ENCODE assay signal across 1 cellular context in genomic region chr18:22493255-22493654, GRCh38.
A peak's percentile ranks its signal among the peaks of the same experiment; 100 is the strongest.
TF ChIP-seq lines count a peak whose summit lies in the region.

No MANE protein-coding gene starts in this region.

TF ChIP-seq in HEK293, 187 proteins besides CTCF, POLR2A, EP300 and RAD21 (continued from another document and continues in another):
- TF ChIP-seq ATF2 (tag by site-specific recombination; IDR thresholded peaks at IDR 0.05; ENCODE audit: low read depth), result 0 out of 2 replicates have a peak, but pooled peaks have one; percentile 7
- no peak for TF ChIP-seq ZNF747 (tag by site-specific recombination; IDR thresholded peaks at IDR 0.05)
- TF ChIP-seq SCRT2 (tag by site-specific recombination; IDR thresholded peaks at IDR 0.05), result no peak
- TF ChIP-seq ZNF513 (tag by site-specific recombination; IDR thresholded peaks at IDR 0.05), result peak; percentile 94
- no peak for TF ChIP-seq ZNF639 (tag by site-specific recombination; IDR thresholded peaks at IDR 0.05)
- TF ChIP-seq KLF16 (tag by site-specific recombination; IDR thresholded peaks at IDR 0.05), result peak; percentile 82; the same call in 1 of the 2 replicates
- TF ChIP-seq ZNF777 (tag by site-specific recombination; IDR thresholded peaks at IDR 0.05; ENCODE audit: borderline replicate concordance), result peak; percentile 65; the same call in 1 of the 2 replicates
- peak; percentile 61 for TF ChIP-seq ZNF692 (tag by site-specific recombination; IDR thresholded peaks at IDR 0.05)
- peak; percentile 13 for TF ChIP-seq SETDB1 (IDR thresholded peaks at IDR 0.05; ENCODE audit: insufficient read length, low read length)
- peak; percentile 82 for TF ChIP-seq ZNF248 (tag by site-specific recombination; IDR thresholded peaks at IDR 0.05)
- TF ChIP-seq PRDM10 (tag by site-specific recombination; IDR thresholded peaks at IDR 0.05), result peak; percentile 13; the same call in 1 of the 2 replicates
- no peak for TF ChIP-seq GFI1B (tag by site-specific recombination; IDR thresholded peaks at IDR 0.05)
- peak; percentile 72 for TF ChIP-seq GLIS1 (tag by site-specific recombination; IDR thresholded peaks at IDR 0.05)
- TF ChIP-seq ZNF426 (tag by site-specific recombination; IDR thresholded peaks at IDR 0.05), result no peak
- peak; percentile 95 for TF ChIP-seq PRDM4 (tag by site-specific recombination; IDR thresholded peaks at IDR 0.05)
- TF ChIP-seq BCL11A (tag by site-specific recombination; IDR thresholded peaks at IDR 0.05; ENCODE audit: low read depth), result 0 out of 2 replicates have a peak, but pooled peaks have one; percentile 23
- TF ChIP-seq ZBTB1 (tag by site-specific recombination; IDR thresholded peaks at IDR 0.05), result no peak
- TF ChIP-seq ZNF366 (tag by site-specific recombination; conservative IDR thresholded peaks at IDR 0.05), result no peak
- TF ChIP-seq SCRT1 (tag by site-specific recombination; IDR thresholded peaks at IDR 0.05; ENCODE audit: borderline replicate concordance), result peak; percentile 78
- peak; percentile 51; the same call in 1 of the 2 replicates for TF ChIP-seq ZNF391 (tag by site-specific recombination; IDR thresholded peaks at IDR 0.05; ENCODE audit: borderline replicate concordance, low read depth)
- TF ChIP-seq ZNF174 (tag by site-specific recombination; IDR thresholded peaks at IDR 0.05), result no peak
- peak; percentile 80 for TF ChIP-seq ZNF18 (tag by site-specific recombination; IDR thresholded peaks at IDR 0.05)
- TF ChIP-seq ZBTB6 (tag by site-specific recombination; IDR thresholded peaks at IDR 0.05), result peak; percentile 26; the same call in 1 of the 2 replicates
- no peak for TF ChIP-seq ZNF704 (tag by site-specific recombination; IDR thresholded peaks at IDR 0.05)
- peak; percentile 33; the same call in 1 of the 2 replicates for TF ChIP-seq ZNF561 (tag by site-specific recombination; IDR thresholded peaks at IDR 0.05; ENCODE audit: borderline replicate concordance)
- TF ChIP-seq WT1 (tag by site-specific recombination; IDR thresholded peaks at IDR 0.05), result 0 out of 2 replicates have a peak, but pooled peaks have one; percentile 30
- peak; percentile 77 for TF ChIP-seq BCL11B (tag by site-specific recombination; IDR thresholded peaks at IDR 0.05; ENCODE audit: low read depth)
- no peak for TF ChIP-seq ZFP37 (tag by site-specific recombination; IDR thresholded peaks at IDR 0.05)
- TF ChIP-seq ZNF544 (tag by site-specific recombination; IDR thresholded peaks at IDR 0.05), result no peak
- no peak for TF ChIP-seq ZNF202 (tag by site-specific recombination; IDR thresholded peaks at IDR 0.05; ENCODE audit: borderline replicate concordance)
- TF ChIP-seq ZNF776 (tag by site-specific recombination; IDR thresholded peaks at IDR 0.05; ENCODE audit: borderline replicate concordance), result peak; percentile 97
- no peak for TF ChIP-seq GLIS2 (tag by site-specific recombination; IDR thresholded peaks at IDR 0.05)
- no peak for TF ChIP-seq ZNF585B (tag by site-specific recombination; IDR thresholded peaks at IDR 0.05)
- TF ChIP-seq HOXD13 (CRISPR knock-in tag; IDR thresholded peaks at IDR 0.05; ENCODE audit: borderline replicate concordance), result peak; percentile 78
- TF ChIP-seq ZNF792 (tag by site-specific recombination; IDR thresholded peaks at IDR 0.05), result peak; percentile 70; the same call in 1 of the 2 replicates
- TF ChIP-seq ZSCAN23 (tag by site-specific recombination; IDR thresholded peaks at IDR 0.05), result no peak
- TF ChIP-seq ZNF394 (tag by site-specific recombination; IDR thresholded peaks at IDR 0.05; ENCODE audit: borderline replicate concordance), result no peak
- peak; percentile 73 for TF ChIP-seq ZBTB44 (tag by site-specific recombination; IDR thresholded peaks at IDR 0.05)
